1 cellular context compared by ENCODE assay signal in genomic region chr2:74414475-74414874, GRCh38.
TF ChIP-seq lines count a peak whose summit lies in the region.

No MANE protein-coding gene starts in this region.

TF ChIP-seq in endothelial cell of umbilical vein, 7 proteins besides CTCF, POLR2A, EP300 and RAD21:
- TF ChIP-seq GATA2 (IDR thresholded peaks at IDR 0.05; ENCODE audit: insufficient read depth, insufficient read length, low read depth, low read length): no peak
- TF ChIP-seq FOS (IDR thresholded peaks at IDR 0.05; ENCODE audit: borderline replicate concordance, insufficient read depth, low read length): no peak
- no peak for TF ChIP-seq MAX (IDR thresholded peaks at IDR 0.05; ENCODE audit: insufficient read depth, insufficient read length)
- no peak for TF ChIP-seq POLR2AphosphoS5 (IDR thresholded peaks at IDR 0.05; ENCODE audit: insufficient read depth, low read depth, low read length)
